In genomic region chr20:60295214-60295613, GRCh38 we compare ENCODE assay signal across 20 cellular contexts.
"Had no signal": no experiment of that assay in that cellular context is flagged by ENCODE, and none has a peak within 500 bp of the region (broad histone marks: within the 10 kb centered on the region; RNA-seq: fewer than 3 reads in every experiment).

No MANE protein-coding gene starts in this region.

- H3K27me3 ChIP-seq: ascending aorta, pancreas had no signal

- H3K4me3 Mint-ChIP-seq: activated naive CD4-positive, alpha-beta T cell treated with anti-CD3 and anti-CD28 coated beads, Interleukin-2, amount 10 ng/mL, durations not matched to agents 7 days and 5 days; activated T-cell treated with anti-CD3 and anti-CD28 coated beads, Interleukin-2, amount 50 U/mL, for 4 hours; stimulated activated effector memory CD8-positive, alpha-beta T cell treated with anti-CD3 and anti-CD28 coated beads, Interleukin-12 subunit alpha, Interleukin-12 subunit beta, amount 100 ng/mL, for 72 hours; type B pancreatic cell; WTC11 had no signal

- H3K36me3 Mint-ChIP-seq: activated naive CD4-positive, alpha-beta T cell treated with anti-CD3 and anti-CD28 coated beads, Interleukin-2, amount 10 ng/mL, durations not matched to agents 7 days and 5 days; stimulated activated effector memory CD8-positive, alpha-beta T cell treated with anti-CD3 and anti-CD28 coated beads, Interleukin-12 subunit alpha, Interleukin-12 subunit beta, amount 100 ng/mL, for 72 hours; type B pancreatic cell had no signal

- H3K9me3 ChIP-seq: pancreas had no signal

- H3K4me3 ChIP-seq: ascending aorta, esophagus muscularis mucosa, heart right ventricle, pancreas, smooth muscle cell, stomach had no signal

- H3K27ac Mint-ChIP-seq: activated naive CD4-positive, alpha-beta T cell treated with anti-CD3 and anti-CD28 coated beads, Interleukin-2, amount 10 ng/mL, durations not matched to agents 7 days and 5 days; stimulated activated effector memory CD8-positive, alpha-beta T cell treated with anti-CD3 and anti-CD28 coated beads, Interleukin-12 subunit alpha, Interleukin-12 subunit beta, amount 100 ng/mL, for 72 hours; type B pancreatic cell; WTC11 had no signal

- H3K4me1 Mint-ChIP-seq: WTC11 had no signal

- H3K27me3 Mint-ChIP-seq: activated naive CD4-positive, alpha-beta T cell treated with anti-CD3 and anti-CD28 coated beads, Interleukin-2, amount 10 ng/mL, durations not matched to agents 7 days and 5 days; type B pancreatic cell had no signal

- H3K36me3 ChIP-seq: ascending aorta, esophagus muscularis mucosa, heart right ventricle, pancreas, stomach had no signal

- ATAC-seq: activated T-cell treated with anti-CD3 and anti-CD28 coated beads, Interleukin-2, amount 50 U/mL, for 4 hours; heart right ventricle; naive thymus-derived CD4-positive, alpha-beta T cell; pancreas; sciatic nerve; stimulated activated effector memory CD8-positive, alpha-beta T cell treated with anti-CD3 and anti-CD28 coated beads, Interleukin-12 subunit alpha, Interleukin-12 subunit beta, amount 100 ng/mL, for 72 hours; WTC11 had no signal

- H3K4me2 ChIP-seq: smooth muscle cell had no signal

- H3K4me1 ChIP-seq: ascending aorta, esophagus muscularis mucosa, heart right ventricle, pancreas had no signal

- H3K27ac ChIP-seq: ascending aorta, esophagus muscularis mucosa, heart right ventricle, pancreas, stomach had no signal

- DNase-seq: activated CD4-positive, alpha-beta T cell treated with anti-CD3 and anti-CD28 coated beads for 4 hours; activated CD8-positive, alpha-beta memory T cell treated with anti-CD3 and anti-CD28 coated beads, Interleukin-2, amount 50 U/mL, for 4 hours; activated naive CD4-positive, alpha-beta T cell treated with anti-CD3 and anti-CD28 coated beads, Interleukin-2, amount 10 ng/mL, durations not matched to agents 7 days and 5 days; activated T-cell treated with anti-CD3 and anti-CD28 coated beads, Interleukin-2, amount 50 U/mL, for 4 hours; cerebellar nuclear complex; cortex of kidney; heart right ventricle; kidney glomerular epithelial cell; mesenchymal stem cell; pancreas; stimulated activated CD4-positive, alpha-beta T cell treated with anti-CD3 and anti-CD28 coated beads, Interleukin-4, amount 100 ng/mL, for 24 hours; stomach had no signal
